Comparison of ENCODE assay signal across 19 cellular contexts in the genomic region with DNA sequence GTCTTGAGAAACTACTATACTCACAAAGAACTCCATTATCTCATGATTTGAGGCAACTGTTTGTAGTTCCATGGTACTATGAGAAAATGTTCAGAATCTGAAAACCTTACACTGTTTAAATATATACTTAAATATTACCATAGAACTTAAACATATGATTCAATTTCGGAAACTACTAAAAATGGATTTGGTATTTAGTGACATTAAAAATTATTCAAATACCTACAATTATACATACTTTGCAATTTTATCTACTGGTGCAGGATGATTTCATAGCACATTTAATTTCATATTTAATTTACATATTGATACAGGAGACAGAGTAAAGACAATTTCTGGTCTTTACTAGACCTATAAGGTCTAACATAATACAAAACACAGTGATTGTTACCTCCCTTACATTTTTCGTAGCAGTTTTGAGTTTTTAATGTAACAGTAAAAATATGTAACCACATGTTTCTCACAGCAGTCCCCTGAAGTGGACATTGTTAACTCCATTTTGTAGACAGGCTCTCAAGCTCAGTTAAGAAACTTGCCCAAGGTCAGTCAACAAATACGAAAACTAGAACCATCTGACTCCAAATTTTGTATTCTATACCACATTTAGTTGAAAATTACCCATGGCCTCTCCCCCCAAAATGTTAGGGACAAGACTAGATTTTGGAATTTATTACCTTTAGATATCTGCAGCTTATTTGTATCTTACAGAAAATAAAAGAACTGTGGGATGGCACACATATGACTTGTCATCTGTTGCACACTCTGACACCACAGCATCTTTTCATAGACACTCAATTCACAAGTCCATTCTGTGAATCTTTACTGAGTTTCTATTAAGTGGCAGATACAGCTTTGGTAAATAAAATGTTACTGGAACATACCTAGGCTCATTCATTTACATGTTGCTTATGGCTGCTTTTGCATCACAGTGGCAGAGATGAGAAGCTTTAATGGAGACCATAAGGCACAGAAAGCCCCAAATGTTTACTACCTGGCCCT. TPM values are rescaled to one million over a fixed set of nuclear protein-coding genes. Genes with fewer than 3 reads are reported as not detected.
A peak's percentile ranks its signal among the peaks of the same experiment; 100 is the strongest.
DNase-seq lines count a peak whose midpoint lies in the region; ATAC-seq, FAIRE-seq and TF ChIP-seq lines count a peak whose summit lies in the region.
"Had no signal": no experiment of that assay in that cellular context is flagged by ENCODE, and none has a peak within 500 bp of the region (broad histone marks: within the 10 kb centered on the region; RNA-seq: fewer than 3 reads in every experiment).

No MANE protein-coding gene starts in this region.

- H4K20me1 ChIP-seq in GM23338 (replicated peaks; ENCODE audit: insufficient read depth), result peaks cover 5% of the 10 kb centered on the region; the same call in 1 of the 2 replicates

- H3F3A ChIP-seq in GM23338 (replicated peaks; ENCODE audit: low read depth), result no peaks in the 10 kb centered on the region

- H3K9me3 ChIP-seq in cardiac muscle cell (ENCODE audit: low read depth) (no peaks in the 10 kb centered on the region), right cardiac atrium (ENCODE audit: control insufficient read depth, low read length) (no peaks in the 10 kb centered on the region)

- H3K4me3 Mint-ChIP-seq in GM23338, result no peak overlapping the region
- H3K4me3 Mint-ChIP-seq in activated T-helper 1 cell treated with anti-CD3 and anti-CD28 coated beads, Interleukin-12 subunit alpha, Interleukin-12 subunit beta, Interleukin-2, Interleukin-4 antibody, amounts not matched to agents 30 ng/mL and 10 ng/mL and 1 ng/mL, durations not matched to agents 14 hours and 24 hours and 36 hours, result no peak overlapping the region

- DNase-seq in cardiac muscle cell (ENCODE audit: low read depth in 1 of 2, low spot score in 1 of 2) (no peak), right cardiac atrium (no peak), GM23338 (ENCODE audit: low spot score) (no peak)
- no peak for DNase-seq in activated T-helper 1 cell treated with anti-CD3 and anti-CD28 coated beads, Interleukin-12 subunit alpha, Interleukin-12 subunit beta, Interleukin-2, Interleukin-4 antibody, amounts not matched to agents 30 ng/mL and 10 ng/mL and 1 ng/mL, durations not matched to agents 14 hours and 24 hours and 36 hours (ENCODE audit: low spot score)
- DNase-seq: COR-L47; DMS 273 treated with DMSO at 0.1 percent for 48 hours; DND-41; GM23248; HCEC 1CT; KBM-7; NCI-H1105; NCI-H2081 treated with DMSO at 0.1 percent for 48 hours; NCI-H748 treated with DMSO at 0.1 percent for 48 hours; NK-92 treated with Interleukin-12 subunit alpha and Interleukin-12 subunit beta, amount 100 ng/mL, for 24 hours; Right ventricle myocardium superior had no signal

- H2AFZ ChIP-seq in GM23338, result no peak overlapping the region
- H2AFZ ChIP-seq: GM23248 had no signal

- no peaks in the 10 kb centered on the region for H3K9me2 ChIP-seq in GM23338 (ENCODE audit: insufficient read depth)

- H3K27me3 ChIP-seq in cardiac muscle cell (no peaks in the 10 kb centered on the region), right cardiac atrium (ENCODE audit: control insufficient read depth, insufficient read depth) (no peaks in the 10 kb centered on the region), GM23338 (ENCODE audit: insufficient read depth) (no peaks in the 10 kb centered on the region)

- H3K27ac Mint-ChIP-seq in GM23338, result peak overlapping the region; percentile 60; the same call in 1 of the 2 replicates
- H3K27ac Mint-ChIP-seq in activated T-helper 1 cell treated with anti-CD3 and anti-CD28 coated beads, Interleukin-12 subunit alpha, Interleukin-12 subunit beta, Interleukin-2, Interleukin-4 antibody, amounts not matched to agents 30 ng/mL and 10 ng/mL and 1 ng/mL, durations not matched to agents 14 hours and 24 hours and 36 hours, result no peak overlapping the region

- H3K4me1 Mint-ChIP-seq in GM23338, result peaks cover 31% of the 10 kb centered on the region
- peaks cover 19% of the 10 kb centered on the region for H3K4me1 Mint-ChIP-seq in activated T-helper 1 cell treated with anti-CD3 and anti-CD28 coated beads, Interleukin-12 subunit alpha, Interleukin-12 subunit beta, Interleukin-2, Interleukin-4 antibody, amounts not matched to agents 30 ng/mL and 10 ng/mL and 1 ng/mL, durations not matched to agents 14 hours and 24 hours and 36 hours (ENCODE audit: low read depth)

- H3K27me3 Mint-ChIP-seq in GM23338 (ENCODE audit: insufficient read depth, low read depth, poor library complexity), result no peaks in the 10 kb centered on the region
- H3K27me3 Mint-ChIP-seq in activated T-helper 1 cell treated with anti-CD3 and anti-CD28 coated beads, Interleukin-12 subunit alpha, Interleukin-12 subunit beta, Interleukin-2, Interleukin-4 antibody, amounts not matched to agents 30 ng/mL and 10 ng/mL and 1 ng/mL, durations not matched to agents 14 hours and 24 hours and 36 hours (ENCODE audit: insufficient read depth), result no peaks in the 10 kb centered on the region

- 97% methylated on average over 3 of the region's 3 CpGs for WGBS in right cardiac atrium

- H3K9me3 Mint-ChIP-seq in GM23338, result no peaks in the 10 kb centered on the region; the same call in 2 of the 3 replicates
- H3K9me3 Mint-ChIP-seq in activated T-helper 1 cell treated with anti-CD3 and anti-CD28 coated beads, Interleukin-12 subunit alpha, Interleukin-12 subunit beta, Interleukin-2, Interleukin-4 antibody, amounts not matched to agents 30 ng/mL and 10 ng/mL and 1 ng/mL, durations not matched to agents 14 hours and 24 hours and 36 hours, result no peaks in the 10 kb centered on the region

- ATAC-seq in right cardiac atrium, result no peak
- ATAC-seq in GM23338, result no peak
- ATAC-seq in GM18520 (IDR thresholded peaks at IDR 0.05; ENCODE audit: unreplicated experiment), result no peak
- no peak for ATAC-seq in HG02840 (IDR thresholded peaks at IDR 0.05; ENCODE audit: low FRiP score, unreplicated experiment)

- H3K4me1 ChIP-seq in cardiac muscle cell (ENCODE audit: low read depth) (peaks cover 78% of the 10 kb centered on the region), right cardiac atrium (ENCODE audit: control insufficient read depth, insufficient read depth, low read length) (no peaks in the 10 kb centered on the region), GM23338 (ENCODE audit: insufficient read depth) (peaks cover 26% of the 10 kb centered on the region)

- FAIRE-seq in colon (lab: Jason Lieb, UNC), result peak; percentile 61

- H3K4me2 ChIP-seq in GM23338, result peak overlapping the region; percentile 17

- no peak for TF ChIP-seq CTCF in cardiac muscle cell (IDR thresholded peaks at IDR 0.05; ENCODE audit: low read depth, low read length)
- no peak for TF ChIP-seq CTCF in GM23338 (conservative IDR thresholded peaks at IDR 0.05; ENCODE audit: low read depth in 2 of 2)

- H3K36me3 Mint-ChIP-seq in GM23338 (ENCODE audit: low read depth), result no peaks in the 10 kb centered on the region
- peaks cover 2% of the 10 kb centered on the region for H3K36me3 Mint-ChIP-seq in activated T-helper 1 cell treated with anti-CD3 and anti-CD28 coated beads, Interleukin-12 subunit alpha, Interleukin-12 subunit beta, Interleukin-2, Interleukin-4 antibody, amounts not matched to agents 30 ng/mL and 10 ng/mL and 1 ng/mL, durations not matched to agents 14 hours and 24 hours and 36 hours (ENCODE audit: low read depth)

- intact Hi-C loops in right cardiac atrium (cut with DNase I), result no loop called here
- intact Hi-C loops in activated T-helper 1 cell treated with anti-CD3 and anti-CD28 coated beads, Interleukin-12 subunit alpha, Interleukin-12 subunit beta, Interleukin-2, Interleukin-4 antibody, amounts not matched to agents 30 ng/mL and 10 ng/mL and 1 ng/mL, durations not matched to agents 14 hours and 24 hours and 36 hours (cut with micrococcal nuclease), result no loop called here

- H3K27ac ChIP-seq in cardiac muscle cell (peak overlapping the region; percentile 92), right cardiac atrium (ENCODE audit: low read length) (no peak overlapping the region), GM23338 (ENCODE audit: low read depth) (no peak overlapping the region)
- H3K27ac ChIP-seq: C4-2B, GM23248 had no signal

- no peaks in the 10 kb centered on the region for H3K36me3 ChIP-seq in cardiac muscle cell
- H3K36me3 ChIP-seq in GM23338 (ENCODE audit: insufficient read depth), result no peaks in the 10 kb centered on the region

- H3K4me3 ChIP-seq in cardiac muscle cell (no peak overlapping the region), right cardiac atrium (ENCODE audit: low read length) (no peak overlapping the region), GM23338 (no peak overlapping the region)
- H3K4me3 ChIP-seq: GM23248 had no signal

- peaks cover 72% of the 10 kb centered on the region for H3K79me2 ChIP-seq in GM23338 (replicated peaks; ENCODE audit: insufficient read depth)

RNA-seq across cellular contexts. Expression of a gene that starts 36.8 kb away (rescaled TPM):
- 110 and 141 TPM in 2 replicates for total RNA-seq in cardiac muscle cell
- polyA plus RNA-seq in cardiac muscle cell, result 79.0 and 86.1 TPM in 2 replicates
- 100 to 1,000 TPM; 113 to 128 (median 123) TPM for total RNA-seq in right cardiac atrium
- 64.6 TPM for polyA plus RNA-seq in right cardiac atrium
- total RNA-seq in GM23338 (2014; rRNA removed; shearing (Covaris generic)), result 90.3 and 100 TPM in 2 replicates
- 83.7 and 87.7 TPM in 2 replicates for polyA plus RNA-seq in GM23338 (2016; fragmentation: Nextera tagmentation; extraction: Ambion mirVana)
- total RNA-seq in activated T-helper 1 cell treated with anti-CD3 and anti-CD28 coated beads, Interleukin-12 subunit alpha, Interleukin-12 subunit beta, Interleukin-2, Interleukin-4 antibody, amounts not matched to agents 30 ng/mL and 10 ng/mL and 1 ng/mL, durations not matched to agents 14 hours and 24 hours and 36 hours, result 117 and 119 TPM in 2 replicates
